ENCODE assay signal across 8 cellular contexts in genomic region chr3:136752046-136752326, GRCh38. TPM values are rescaled to one million over a fixed set of nuclear protein-coding genes. Genes with fewer than 3 reads are reported as not detected.
DNase-seq lines count a peak whose midpoint lies in the region; ATAC-seq, FAIRE-seq and TF ChIP-seq lines count a peak whose summit lies in the region.

No MANE protein-coding gene starts in this region.

- no peak for FAIRE-seq in keratinocyte (lab: Jason Lieb, UNC)

- peak overlapping the region; percentile 49 for H2AFZ ChIP-seq in keratinocyte (ENCODE audit: control insufficient read depth, low read length)

- no peaks in the 10 kb centered on the region for H4K20me1 ChIP-seq in keratinocyte (ENCODE audit: control insufficient read depth, extremely low read depth, insufficient read depth, low read length)

- H3K9me3 ChIP-seq in ascending aorta (no peaks in the 10 kb centered on the region), keratinocyte (ENCODE audit: control insufficient read depth, low read depth, low read length) (no peaks in the 10 kb centered on the region), suprapubic skin (no peaks in the 10 kb centered on the region)

- peak overlapping the region; percentile 94 for H3K9ac ChIP-seq in keratinocyte (ENCODE audit: control insufficient read depth, extremely low read depth, insufficient read depth, low read length)

- no CpG with 5 or more reads among the region's 41 CpGs for WGBS in suprapubic skin

- DNase-seq in NCI-H2107 (lab: John Stamatoyannopoulos, UW), result peak; percentile 85
- DNase-seq in NCI-H2107 treated with DMSO at 0.1 percent for 48 hours (lab: John Stamatoyannopoulos, UW; ENCODE audit: unreplicated experiment), result no peak
- DNase-seq in LoVo (ENCODE audit: low spot score), result peak; percentile 52
- DNase-seq in ascending aorta (ENCODE audit: low spot score in 2 of 2), result no peak
- no peak for DNase-seq in keratinocyte (ENCODE audit: low read depth, low spot score)
- no peak for DNase-seq in suprapubic skin (ENCODE audit: low spot score in 2 of 2)
- no peak for DNase-seq in stimulated activated CD4-positive, alpha-beta T cell treated with anti-CD3 and anti-CD28 coated beads, Interleukin-2, amount 100 ng/mL, for 24 hours

- peaks cover 44% of the 10 kb centered on the region for H3K79me2 ChIP-seq in keratinocyte (ENCODE audit: control insufficient read depth, insufficient read depth, low read length)

- no peak overlapping the region for H3K4me2 ChIP-seq in keratinocyte (ENCODE audit: control insufficient read depth, extremely low read depth, insufficient read depth, low read depth, low read length)

- TF ChIP-seq CTCF in ascending aorta (IDR thresholded peaks at IDR 0.05), result no peak
- no peak for TF ChIP-seq CTCF in keratinocyte (optimal IDR thresholded peaks at IDR 0.05 in 1 of 3, IDR thresholded peaks at IDR 0.05 in 1 of 3, conservative IDR thresholded peaks at IDR 0.05 in 1 of 3; ENCODE audit: extremely low read depth in 1 of 3, insufficient read depth in 2 of 3, low read length in 3 of 3)
- no peak for TF ChIP-seq CTCF in suprapubic skin (IDR thresholded peaks at IDR 0.05)

- no peaks in the 10 kb centered on the region for H3K9me1 ChIP-seq in keratinocyte (ENCODE audit: control insufficient read depth, extremely low read depth, insufficient read depth, low read length)

- H3K4me3 ChIP-seq in ascending aorta (peak overlapping the region; percentile 92 to 93), keratinocyte (ENCODE audit: control insufficient read depth in 2 of 3, extremely low read depth in 1 of 3, insufficient read depth in 2 of 3, low read depth in 1 of 3, low read length in 3 of 3) (peak overlapping the region; percentile 57 to 87 (median 73)), suprapubic skin (peak overlapping the region; percentile 90)

- H3K4me1 ChIP-seq in ascending aorta (peaks cover 0 to 27% of the 10 kb centered on the region in 2 donors), keratinocyte (ENCODE audit: control insufficient read depth, extremely low read depth, insufficient read depth, low read length) (peaks cover 23% of the 10 kb centered on the region), suprapubic skin (peaks cover 35% of the 10 kb centered on the region)

- dilution Hi-C loops in keratinocyte (cut with MboI; ENCODE audit: extremely low pct_ligation_motif_present, low sequenced_read_pairs), result no loop called here

- H3K27me3 ChIP-seq in ascending aorta (no peaks in the 10 kb centered on the region), keratinocyte (ENCODE audit: control insufficient read depth, extremely low read depth, insufficient read depth, low read length) (no peaks in the 10 kb centered on the region), suprapubic skin (no peaks in the 10 kb centered on the region)

- TF ChIP-seq EP300 in suprapubic skin (IDR thresholded peaks at IDR 0.05), result no peak

- intact Hi-C loops in ascending aorta (cut with DNase I), result loop anchor here (1.0 to 10.0 kb wide), 10 partner anchors 35 to 785 kb away; partner anchors contain the start of genes MSL2, NCK1 and SLC35G2

- ATAC-seq in GM21723 (IDR thresholded peaks at IDR 0.05; ENCODE audit: unreplicated experiment), result peak; percentile 15

- TF ChIP-seq POLR2A in suprapubic skin (IDR thresholded peaks at IDR 0.05), result no peak

- H3K36me3 ChIP-seq in ascending aorta (no peaks in the 10 kb centered on the region), keratinocyte (ENCODE audit: control insufficient read depth in 2 of 2, extremely low read depth in 1 of 2, insufficient read depth in 2 of 2, low read length in 2 of 2) (no peaks in the 10 kb centered on the region), suprapubic skin (no peaks in the 10 kb centered on the region)

- H3K27ac ChIP-seq in ascending aorta, result peak overlapping the region; percentile 97 to 98
- peak overlapping the region; percentile 95 for H3K27ac ChIP-seq in keratinocyte (ENCODE audit: control insufficient read depth, insufficient read depth, low read length)
- peak overlapping the region; percentile 100 for H3K27ac ChIP-seq in suprapubic skin

RNA-seq across cellular contexts. Expression of gene STAG1, which starts 0.2 kb away (rescaled TPM):
- 27.2 TPM for total RNA-seq in ascending aorta
- 5.9 to 11.8 TPM (median 7.1 TPM) in 3 replicates for polyA plus RNA-seq in keratinocyte
- 16.5 TPM for polyA plus RNA-seq in keratinocyte (2011; ENCODE audit: low read depth)
- polyA plus RNA-seq in keratinocyte (2011; cell fraction: cytosol; rRNA removed), result 4.0 and 7.7 TPM in 2 replicates
- 7.1 and 10.2 TPM in 2 replicates for polyA plus RNA-seq in keratinocyte (2011; cell fraction: nucleus; rRNA removed)
- polyA plus RNA-seq in keratinocyte (2012; ENCODE audit: low replicate concordance), result 6.6 and 7.9 TPM in 2 replicates
- polyA minus RNA-seq in keratinocyte, result 5.1 to 21.3 TPM (median 7.5 TPM) in 3 replicates
- polyA minus RNA-seq in keratinocyte (2011; cell fraction: cytosol; rRNA and poly(A)+ RNA removed), result 8.8 TPM
- 11.5 and 21.4 TPM in 2 replicates for polyA minus RNA-seq in keratinocyte (2011; cell fraction: nucleus; rRNA and poly(A)+ RNA removed)
- 10 to 100 TPM; 33.8 to 76.4 (median 38.0) TPM for total RNA-seq in suprapubic skin

Comparison
In these comparisons a context has a peak if more than half of its experiments do, and no peak if none do; other contexts are left out.
1. DNase-seq: peak in NCI-H2107 (single experiment) and LoVo (single experiment); none in NCI-H2107 treated with DMSO at 0.1 percent for 48 hours (single experiment), ascending aorta (0 of 2), keratinocyte (single experiment), suprapubic skin (0 of 2) and stimulated activated CD4-positive, alpha-beta T cell treated with anti-CD3 and anti-CD28 coated beads, Interleukin-2, amount 100 ng/mL, for 24 hours (0 of 2).
2. Peak in every context shown above with its lines, with median percentiles within 50 percentile points of each other: H3K27ac ChIP-seq and H3K4me3 ChIP-seq.